In the genomic region with DNA sequence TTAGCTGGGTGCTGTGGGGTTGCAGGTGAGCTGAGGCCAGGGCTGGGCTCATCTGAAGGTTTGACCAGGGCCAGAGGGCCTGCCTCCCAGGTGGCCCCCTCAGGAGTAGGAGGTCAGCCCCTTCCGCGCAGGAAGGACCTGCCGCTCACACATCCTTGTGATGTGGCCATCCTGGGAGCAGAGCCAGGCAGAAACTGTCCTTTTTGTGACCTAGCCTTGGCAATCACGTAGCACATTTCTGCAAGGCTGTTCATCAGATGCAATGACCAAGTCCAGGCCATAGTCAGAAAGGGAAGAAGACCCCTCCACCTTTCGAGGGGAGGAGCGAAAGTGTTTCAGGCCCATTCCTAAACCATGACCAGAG, we compare ENCODE assay signal across 16 cellular contexts. TPM values are rescaled to one million over a fixed set of nuclear protein-coding genes. Genes with fewer than 3 reads are reported as not detected.
A peak's percentile ranks its signal among the peaks of the same experiment; 100 is the strongest.
DNase-seq lines count a peak whose midpoint lies in the region; ATAC-seq, FAIRE-seq and TF ChIP-seq lines count a peak whose summit lies in the region.
"Had no signal": no experiment of that assay in that cellular context is flagged by ENCODE, and none has a peak within 500 bp of the region (broad histone marks: within the 10 kb centered on the region; RNA-seq: fewer than 3 reads in every experiment).

No MANE protein-coding gene starts in this region.

- peak; percentile 21 to 40 for ATAC-seq in left cardiac atrium
- ATAC-seq in stimulated activated memory B cell treated with anti-CD40 and anti-IgM and Interleukin-4, amounts not matched to agents 10 μg/mL and 1 μg/mL and 100 μg/mL, for 72 hours = no peak
- ATAC-seq: naive thymus-derived CD4-positive, alpha-beta T cell had no signal

- peak overlapping the region; percentile 65 for H3K27ac Mint-ChIP-seq in activated T-cell treated with anti-CD3 and anti-CD28 coated beads, Interleukin-2, amount 50 U/mL, for 24 hours
- H3K27ac Mint-ChIP-seq in astrocyte (ENCODE audit: unreplicated experiment) = no peak overlapping the region
- peak overlapping the region; percentile 18 for H3K27ac Mint-ChIP-seq in stimulated activated memory B cell treated with anti-CD40 and anti-IgM and Interleukin-4, amounts not matched to agents 10 μg/mL and 1 μg/mL and 100 μg/mL, for 72 hours
- H3K27ac Mint-ChIP-seq: activated T-helper 1 cell treated with anti-CD3 and anti-CD28 coated beads, Interleukin-12 subunit alpha, Interleukin-12 subunit beta, Interleukin-2, Interleukin-4 antibody, amounts not matched to agents 30 ng/mL and 10 ng/mL and 1 ng/mL, durations not matched to agents 14 hours and 24 hours and 36 hours had no signal

- H2AFZ ChIP-seq in astrocyte (ENCODE audit: low read depth, low read length) = no peak overlapping the region

- intact Hi-C loops in left cardiac atrium (cut with DNase I) = no loop called here

- no peaks in the 10 kb centered on the region for H3K27me3 ChIP-seq in astrocyte (ENCODE audit: insufficient read depth, low read length)
- H3K27me3 ChIP-seq: breast epithelium had no signal

- H3K79me2 ChIP-seq in astrocyte (ENCODE audit: insufficient read depth, low read length) = no peaks in the 10 kb centered on the region

- peaks cover 10% of the 10 kb centered on the region for H3K4me1 ChIP-seq in astrocyte (ENCODE audit: insufficient read depth, low read length)

- H3K4me3 Mint-ChIP-seq in activated T-cell treated with anti-CD3 and anti-CD28 coated beads, Interleukin-2, amount 50 U/mL, for 24 hours = no peak overlapping the region
- no peak overlapping the region for H3K4me3 Mint-ChIP-seq in astrocyte (ENCODE audit: unreplicated experiment)
- no peak overlapping the region for H3K4me3 Mint-ChIP-seq in stimulated activated memory B cell treated with anti-CD40 and anti-IgM and Interleukin-4, amounts not matched to agents 10 μg/mL and 1 μg/mL and 100 μg/mL, for 72 hours
- H3K4me3 Mint-ChIP-seq: activated T-helper 1 cell treated with anti-CD3 and anti-CD28 coated beads, Interleukin-12 subunit alpha, Interleukin-12 subunit beta, Interleukin-2, Interleukin-4 antibody, amounts not matched to agents 30 ng/mL and 10 ng/mL and 1 ng/mL, durations not matched to agents 14 hours and 24 hours and 36 hours; naive thymus-derived CD4-positive, alpha-beta T cell had no signal

- H3K9me3 Mint-ChIP-seq in activated T-cell treated with anti-CD3 and anti-CD28 coated beads, Interleukin-2, amount 50 U/mL, for 24 hours = no peaks in the 10 kb centered on the region
- no peaks in the 10 kb centered on the region for H3K9me3 Mint-ChIP-seq in astrocyte (ENCODE audit: unreplicated experiment)
- no peaks in the 10 kb centered on the region for H3K9me3 Mint-ChIP-seq in stimulated activated memory B cell treated with anti-CD40 and anti-IgM and Interleukin-4, amounts not matched to agents 10 μg/mL and 1 μg/mL and 100 μg/mL, for 72 hours
- H3K9me3 Mint-ChIP-seq: activated T-helper 1 cell treated with anti-CD3 and anti-CD28 coated beads, Interleukin-12 subunit alpha, Interleukin-12 subunit beta, Interleukin-2, Interleukin-4 antibody, amounts not matched to agents 30 ng/mL and 10 ng/mL and 1 ng/mL, durations not matched to agents 14 hours and 24 hours and 36 hours; naive thymus-derived CD4-positive, alpha-beta T cell had no signal

- H3K27me3 Mint-ChIP-seq in activated T-cell treated with anti-CD3 and anti-CD28 coated beads, Interleukin-2, amount 50 U/mL, for 24 hours = no peaks in the 10 kb centered on the region
- peaks cover 4% of the 10 kb centered on the region for H3K27me3 Mint-ChIP-seq in astrocyte (ENCODE audit: low read depth, unreplicated experiment)
- no peaks in the 10 kb centered on the region for H3K27me3 Mint-ChIP-seq in stimulated activated memory B cell treated with anti-CD40 and anti-IgM and Interleukin-4, amounts not matched to agents 10 μg/mL and 1 μg/mL and 100 μg/mL, for 72 hours
- H3K27me3 Mint-ChIP-seq: naive thymus-derived CD4-positive, alpha-beta T cell had no signal

- peaks cover 59% of the 10 kb centered on the region for H4K20me1 ChIP-seq in astrocyte (ENCODE audit: insufficient read depth, low read length)

- no peaks in the 10 kb centered on the region for H3K36me3 ChIP-seq in astrocyte (ENCODE audit: insufficient read depth, low read length)
- H3K36me3 ChIP-seq: breast epithelium had no signal

- H3K4me1 Mint-ChIP-seq in activated T-cell treated with anti-CD3 and anti-CD28 coated beads, Interleukin-2, amount 50 U/mL, for 24 hours (ENCODE audit: low read depth) = peaks cover 26% of the 10 kb centered on the region
- peaks cover 5% of the 10 kb centered on the region for H3K4me1 Mint-ChIP-seq in astrocyte (ENCODE audit: low read depth, unreplicated experiment)
- H3K4me1 Mint-ChIP-seq in stimulated activated memory B cell treated with anti-CD40 and anti-IgM and Interleukin-4, amounts not matched to agents 10 μg/mL and 1 μg/mL and 100 μg/mL, for 72 hours = peaks cover 18% of the 10 kb centered on the region

- H3K4me3 ChIP-seq in astrocyte (ENCODE audit: insufficient read depth, low read depth, low read length) = no peak overlapping the region
- H3K4me3 ChIP-seq: breast epithelium had no signal

- H3K36me3 Mint-ChIP-seq in activated T-cell treated with anti-CD3 and anti-CD28 coated beads, Interleukin-2, amount 50 U/mL, for 24 hours (ENCODE audit: low read depth) = peaks cover 21% of the 10 kb centered on the region
- peaks cover 11% of the 10 kb centered on the region for H3K36me3 Mint-ChIP-seq in astrocyte (ENCODE audit: low read depth, unreplicated experiment)
- H3K36me3 Mint-ChIP-seq in stimulated activated memory B cell treated with anti-CD40 and anti-IgM and Interleukin-4, amounts not matched to agents 10 μg/mL and 1 μg/mL and 100 μg/mL, for 72 hours = peaks cover 20% of the 10 kb centered on the region

- no peak for TF ChIP-seq CTCF in astrocyte (IDR thresholded peaks at IDR 0.05; ENCODE audit: insufficient read depth, low read depth, low read length)

- FAIRE-seq in astrocyte (lab: Jason Lieb, UNC) = no peak
- FAIRE-seq: A204.1, kidney had no signal

- H3K9me3 ChIP-seq in astrocyte (ENCODE audit: insufficient read depth, low read depth, low read length) = no peaks in the 10 kb centered on the region
- H3K9me3 ChIP-seq: breast epithelium had no signal

- H3K9ac ChIP-seq in astrocyte (ENCODE audit: low read length) = peak overlapping the region; percentile 0

- peak overlapping the region; percentile 23 for H3K4me2 ChIP-seq in astrocyte (ENCODE audit: low read length)

- H3K27ac ChIP-seq in astrocyte (ENCODE audit: low read depth, low read length) = no peak overlapping the region
- H3K27ac ChIP-seq: breast epithelium had no signal

- DNase-seq in activated T-cell treated with anti-CD3 and anti-CD28 coated beads, Interleukin-2, amount 50 U/mL, for 24 hours = no peak
- no peak for DNase-seq in activated T-cell treated with anti-CD3 and anti-CD28 coated beads, Interleukin-2, amount 50 U/mL, for 48 hours
- DNase-seq in astrocyte (ENCODE audit: low read depth) (peak; percentile 53), left cardiac atrium (no peak), NCI-H2081 (lab: John Stamatoyannopoulos, UW) (no peak), MV-4-11 (lab: John Stamatoyannopoulos, UW) (no peak), AG08395 (ENCODE audit: low spot score) (no peak)
- DNase-seq: activated CD4-positive, alpha-beta T cell treated with anti-CD3 and anti-CD28 coated beads for 48 hours; HCEC 1CT; kidney; naive thymus-derived CD4-positive, alpha-beta T cell; T-helper 1 cell had no signal

RNA-seq across cellular contexts. Expression of a gene that starts 55.5 kb away (rescaled TPM):
- total RNA-seq in astrocyte = 42.3 and 45.7 TPM in 2 replicates
- total RNA-seq in left cardiac atrium = 10 to 100 TPM; 17.0 to 24.9 TPM
